Comparison of ENCODE assay signal across 8 cellular contexts in the genomic region with DNA sequence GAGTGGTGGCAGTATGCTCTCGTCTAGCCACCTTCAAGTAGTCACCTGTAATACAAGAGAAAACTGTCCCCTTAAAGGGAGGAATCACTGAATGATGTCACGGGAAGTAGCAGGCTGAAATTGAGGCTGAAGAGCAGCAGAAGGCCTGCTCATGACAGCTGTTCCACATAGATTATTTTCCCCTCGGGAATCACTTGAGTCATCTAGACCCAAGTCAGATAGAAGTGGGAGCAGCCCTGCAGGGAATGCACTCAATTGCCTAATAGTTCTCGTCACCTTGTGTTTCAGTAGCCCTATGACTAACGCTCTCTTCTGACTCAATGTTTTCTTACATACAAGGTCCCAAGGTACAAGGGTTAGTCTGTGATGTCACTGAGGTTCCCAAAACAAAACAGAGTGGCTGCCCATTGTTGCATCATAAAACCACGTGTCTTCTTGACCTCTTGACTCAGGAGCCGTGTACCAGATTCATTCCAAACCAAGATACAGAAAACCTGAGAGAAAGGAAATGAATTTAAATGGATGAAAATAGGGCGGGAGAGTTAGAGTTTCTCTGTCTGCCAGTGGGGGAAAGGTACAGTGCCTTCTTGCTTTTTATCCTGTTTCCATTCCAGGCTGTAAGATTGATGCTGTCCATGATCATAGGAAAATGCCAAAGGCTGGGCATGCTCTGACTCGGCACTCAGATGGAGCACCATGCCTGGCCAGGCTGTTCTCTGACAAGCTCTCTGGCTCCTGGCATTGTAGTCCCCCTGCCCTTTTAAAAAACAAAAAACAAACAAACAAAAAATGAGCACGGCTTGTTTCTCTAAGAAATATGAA. TPM values are rescaled to one million over a fixed set of nuclear protein-coding genes. Genes with fewer than 3 reads are reported as not detected.
A peak's percentile ranks its signal among the peaks of the same experiment; 100 is the strongest.
DNase-seq lines count a peak whose midpoint lies in the region; ATAC-seq and TF ChIP-seq lines count a peak whose summit lies in the region.

No MANE protein-coding gene starts in this region.

- H3K4me1 ChIP-seq in KMS-11 (ENCODE audit: low read depth, poor library complexity, severe bottlenecking) (peaks cover 70% of the 10 kb centered on the region), upper lobe of right lung (peaks cover 27% of the 10 kb centered on the region)

- intact Hi-C loops in left colon (cut with DNase I, micrococcal nuclease) (no loop called here), upper lobe of right lung (cut with DNase I) (no loop called here)

- DNase-seq in activated naive CD4-positive, alpha-beta T cell treated with Interleukin-2 at 50 U/mL for 16 hours: peak; percentile 13
- no peak for DNase-seq in activated naive CD4-positive, alpha-beta T cell (lab: John Stamatoyannopoulos, UW)
- DNase-seq in astrocyte of the cerebellum (ENCODE audit: low read depth) (peak; percentile 98), left colon (no peak), upper lobe of right lung (no peak), NCI-H345 treated with DMSO at 0.1 percent for 48 hours (lab: John Stamatoyannopoulos, UW; ENCODE audit: unreplicated experiment) (no peak)

- peak overlapping the region; percentile 59; the same call in 1 of the 2 replicates for H3K9ac ChIP-seq in KMS-11

- H2AFZ ChIP-seq in KMS-11 (ENCODE audit: low read depth): peak overlapping the region; percentile 8; the same call in 1 of the 2 replicates

- TF ChIP-seq CTCF in KMS-11 (conservative IDR thresholded peaks at IDR 0.05; ENCODE audit: low read depth, low read length) (no peak), astrocyte of the cerebellum (IDR thresholded peaks at IDR 0.05; ENCODE audit: low read depth, low read length, missing control alignments) (no peak), upper lobe of right lung (IDR thresholded peaks at IDR 0.05) (no peak)

- H3K4me3 ChIP-seq in KMS-11 (IDR thresholded peaks at IDR 0.05; ENCODE audit: insufficient read depth, low read depth, low read length) (no peak overlapping the region), astrocyte of the cerebellum (ENCODE audit: low read depth, low read length) (no peak overlapping the region), upper lobe of right lung (no peak overlapping the region)

- H3K27ac ChIP-seq in KMS-11: peak overlapping the region; percentile 82
- H3K27ac ChIP-seq in upper lobe of right lung: peak overlapping the region; percentile 63

- H4K20me1 ChIP-seq in KMS-11 (ENCODE audit: insufficient read depth): no peaks in the 10 kb centered on the region

- no peaks in the 10 kb centered on the region for H3K9me3 ChIP-seq in upper lobe of right lung

- H3K27me3 ChIP-seq in KMS-11 (ENCODE audit: insufficient read depth, low read depth) (no peaks in the 10 kb centered on the region), upper lobe of right lung (no peaks in the 10 kb centered on the region)

- in situ Hi-C loops in astrocyte of the cerebellum (cut with HindIII; ENCODE audit: low sequenced_read_pairs): no loop called here

- peak; percentile 45 for ATAC-seq in left colon
- ATAC-seq in upper lobe of right lung: peak; percentile 90
- no peak for ATAC-seq in HG03457 (IDR thresholded peaks at IDR 0.05; ENCODE audit: unreplicated experiment)

- H3K36me3 ChIP-seq in KMS-11 (ENCODE audit: insufficient read depth) (no peaks in the 10 kb centered on the region), upper lobe of right lung (peaks cover 21% of the 10 kb centered on the region)

- H3K4me2 ChIP-seq in KMS-11: peak overlapping the region; percentile 92

- H3K79me2 ChIP-seq in KMS-11 (ENCODE audit: insufficient read depth, low read depth): no peaks in the 10 kb centered on the region

RNA-seq across cellular contexts. Expression of a gene that starts 21.6 kb away (rescaled TPM):
- total RNA-seq in left colon: 10 to 100 TPM; 19.0 to 22.0 TPM
- 139 TPM for total RNA-seq in upper lobe of right lung

RNA-seq across cellular contexts. Expression of a gene that starts 40.2 kb away (rescaled TPM):
- 10 to 100 TPM; 22.7 to 29.9 TPM for total RNA-seq in left colon
- total RNA-seq in upper lobe of right lung: 27.7 TPM

Comparison
In these comparisons a context has a peak if more than half of its experiments do, and no peak if none do; other contexts are left out.
1. DNase-seq: peak in activated naive CD4-positive, alpha-beta T cell treated with Interleukin-2 at 50 U/mL for 16 hours (single experiment) and astrocyte of the cerebellum (single experiment); none in activated naive CD4-positive, alpha-beta T cell (0 of 4), left colon (0 of 2), upper lobe of right lung (single experiment) and NCI-H345 treated with DMSO at 0.1 percent for 48 hours (single experiment).